Comparison of ENCODE assay signal across 6 cellular contexts in the genomic region with DNA sequence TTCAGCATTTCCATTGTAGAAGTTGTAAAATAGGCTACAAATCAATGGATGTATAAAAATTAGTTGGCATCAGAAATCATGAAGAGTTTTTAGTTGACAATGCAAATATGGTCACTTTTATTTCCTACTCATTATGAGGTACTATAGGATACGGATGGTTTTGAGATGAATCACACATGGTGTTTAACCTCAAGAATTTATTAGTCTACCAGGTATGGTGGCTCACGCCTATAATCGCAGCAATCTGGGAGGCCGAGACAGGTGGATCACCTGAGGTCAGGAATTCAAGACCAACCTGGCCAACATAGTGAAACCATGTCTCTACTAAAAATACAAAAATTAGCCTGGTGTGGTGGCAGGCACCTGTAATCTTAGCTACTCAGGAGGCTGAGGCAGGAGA.
DNase-seq lines count a peak whose midpoint lies in the region; FAIRE-seq and TF ChIP-seq lines count a peak whose summit lies in the region.
"Not testable (repeated sequence)": the region's sequence is repeated elsewhere in the genome, so short reads cannot be mapped to it uniquely, and the experiment has no call there.

No MANE protein-coding gene starts in this region.

- BruUV-seq in PC-9 (replicated peaks; lab: Mats Ljungman, UMichigan) = not testable (repeated sequence)

- H4K20me1 ChIP-seq in PC-9 (ENCODE audit: insufficient read depth) = not testable (repeated sequence)

- not testable (repeated sequence) for H3K36me3 ChIP-seq in PC-9 (ENCODE audit: low read depth)

- not testable (repeated sequence) for H2AFZ ChIP-seq in PC-9

- not testable (repeated sequence) for H3K27ac ChIP-seq in PC-9

- POLR2A ChIA-PET in PC-9 (lab: Charles Lee; ENCODE audit: unreplicated experiment) = not testable (repeated sequence)

- H3K27me3 ChIP-seq in PC-9 (ENCODE audit: insufficient read depth, low read depth) = not testable (repeated sequence)

- not testable (repeated sequence) for H3K79me2 ChIP-seq in PC-9 (ENCODE audit: low read depth)

- intact Hi-C loops in PC-9 (cut with micrococcal nuclease; ENCODE audit: unreplicated experiment) = not testable (repeated sequence)

- H3K9me2 ChIP-seq in PC-9 (ENCODE audit: insufficient read depth) = not testable (repeated sequence)

- DNase-seq in H54 (ENCODE audit: insufficient read length, low spot score) = not testable (repeated sequence)
- DNase-seq in HT1080 (ENCODE audit: low read depth) (peak; percentile 23), PC-9 (peak; percentile 32 to 64), SW480 (ENCODE audit: low spot score) (peak; percentile 74), epithelial cell of esophagus (ENCODE audit: low read depth) (peak; percentile 26), glomerular visceral epithelial cell (ENCODE audit: extremely low spot score) (peak; percentile 5)

- not testable (repeated sequence) for H3K4me3 ChIP-seq in PC-9; epithelial cell of esophagus (ENCODE audit: low read length)

- peak; percentile 11 for FAIRE-seq in H54 (lab: Jason Lieb, UNC)

- H3F3A ChIP-seq in PC-9 (ENCODE audit: insufficient read depth, low read depth) = not testable (repeated sequence)

- not testable (repeated sequence) for TF ChIP-seq CTCF in PC-9 (conservative IDR thresholded peaks at IDR 0.05); epithelial cell of esophagus (IDR thresholded peaks at IDR 0.05; ENCODE audit: insufficient read depth, low read depth, low read length, missing control alignments)

- not testable (repeated sequence) for H3K4me1 ChIP-seq in PC-9 (replicated peaks; ENCODE audit: insufficient read depth)

- H3K4me2 ChIP-seq in PC-9 = not testable (repeated sequence)

- CTCF ChIA-PET in PC-9 (lab: Charles Lee) = not testable (repeated sequence)

- H3K9me3 ChIP-seq in PC-9 (ENCODE audit: insufficient read depth, low read depth) = not testable (repeated sequence)

- not testable (repeated sequence) for TF ChIP-seq POLR2A in H54 (IDR thresholded peaks at IDR 0.05; ENCODE audit: low read depth, low read length)
